In the genomic region with DNA sequence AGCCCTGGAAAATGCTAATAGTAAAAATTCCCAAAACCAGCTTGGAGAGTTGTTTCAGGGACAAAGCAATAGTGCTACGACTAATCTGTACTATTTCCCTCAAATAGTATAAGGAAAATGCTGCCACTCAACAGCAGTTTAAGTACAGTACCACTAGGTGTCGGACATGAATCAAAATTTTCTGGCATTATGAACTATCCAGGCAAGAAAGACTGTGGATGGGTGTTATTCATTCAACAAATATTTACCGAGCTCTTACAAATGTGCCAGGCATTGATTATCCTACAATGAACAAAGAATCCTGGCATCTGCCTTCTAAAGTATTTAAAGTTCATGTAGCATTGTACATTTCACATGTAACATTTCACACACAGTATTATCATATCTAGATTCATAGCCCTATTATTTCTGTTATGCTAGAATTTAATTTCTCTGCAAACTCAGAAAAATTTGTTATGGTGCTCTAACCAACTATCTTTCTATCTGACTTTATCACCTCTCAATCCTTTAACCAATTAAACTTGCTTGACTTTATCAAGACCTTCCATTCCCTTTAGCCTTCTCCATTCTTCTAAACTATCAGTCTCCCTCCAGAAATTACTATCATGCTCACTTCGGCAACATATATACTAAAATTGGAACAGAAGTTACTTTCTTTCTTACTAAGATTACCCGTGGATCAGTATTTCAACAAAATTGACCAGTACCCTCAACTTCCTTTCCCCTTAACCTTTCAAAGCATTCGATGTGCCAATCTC, we compare ENCODE assay signal across 9 cellular contexts.
DNase-seq lines count a peak whose midpoint lies in the region; ATAC-seq and TF ChIP-seq lines count a peak whose summit lies in the region.
"Had no signal": no experiment of that assay in that cellular context is flagged by ENCODE, and none has a peak within 500 bp of the region (broad histone marks: within the 10 kb centered on the region; RNA-seq: fewer than 3 reads in every experiment).

No MANE protein-coding gene starts in this region.

- H3K27ac ChIP-seq in fibroblast of lung (ENCODE audit: insufficient read depth, low read length), result no peak overlapping the region

- H3K36me3 ChIP-seq in BE2C (no peaks in the 10 kb centered on the region), fibroblast of lung (ENCODE audit: control insufficient read depth, insufficient read depth, low read length) (no peaks in the 10 kb centered on the region)

- POLR2A ChIA-PET in T-cell (lab: Charles Lee), result no interaction called here

- H3K36me3 Mint-ChIP-seq in T-cell, result no peaks in the 10 kb centered on the region
- no peaks in the 10 kb centered on the region for H3K36me3 Mint-ChIP-seq in neural crest cell (ENCODE audit: low read depth)

- H3K4me3 Mint-ChIP-seq in T-cell (no peak overlapping the region), neural crest cell (no peak overlapping the region)
- H3K4me3 Mint-ChIP-seq: T-helper 1 cell treated with Interleukin-12 subunit alpha and Interleukin-12 subunit beta and Interleukin-4 antibody, amounts not matched to agents 30 μg/mL and 1 μg/mL, for 36 hours had no signal

- no peak overlapping the region for H3K27ac Mint-ChIP-seq in T-cell
- H3K27ac Mint-ChIP-seq in neural crest cell (ENCODE audit: unreplicated experiment), result no peak overlapping the region
- H3K27ac Mint-ChIP-seq: T-helper 1 cell treated with Interleukin-12 subunit alpha and Interleukin-12 subunit beta and Interleukin-4 antibody, amounts not matched to agents 30 μg/mL and 1 μg/mL, for 36 hours had no signal

- no peak overlapping the region for H3K4me2 ChIP-seq in fibroblast of lung (ENCODE audit: extremely low read depth, insufficient read depth, low read length)

- H3K4me3 ChIP-seq in BE2C (ENCODE audit: low read depth, low read length) (no peak overlapping the region), fibroblast of lung (replicated peaks in 1 of 4; ENCODE audit: control extremely low read depth in 1 of 4, insufficient read depth in 1 of 4, low read depth in 3 of 4, low read length in 4 of 4) (no peak overlapping the region)

- H3K9me3 Mint-ChIP-seq in T-cell (no peaks in the 10 kb centered on the region), neural crest cell (no peaks in the 10 kb centered on the region)
- H3K9me3 Mint-ChIP-seq: T-helper 1 cell treated with Interleukin-12 subunit alpha and Interleukin-12 subunit beta and Interleukin-4 antibody, amounts not matched to agents 30 μg/mL and 1 μg/mL, for 36 hours had no signal

- H3K27me3 Mint-ChIP-seq in T-cell, result no peaks in the 10 kb centered on the region
- no peaks in the 10 kb centered on the region for H3K27me3 Mint-ChIP-seq in neural crest cell (ENCODE audit: low read depth)

- peak; percentile 72 for ATAC-seq in GM18508 (IDR thresholded peaks at IDR 0.05; ENCODE audit: insufficient read depth, unreplicated experiment)
- ATAC-seq in HG02870 (IDR thresholded peaks at IDR 0.05; ENCODE audit: unreplicated experiment), result peak; percentile 78
- peak; percentile 78 to 85 (median 82) for ATAC-seq in T-cell (replicated peaks in 1 of 4)

- H3K4me1 Mint-ChIP-seq in T-cell (peaks cover 0 to 2% (median 2%) of the 10 kb centered on the region in 3 donors), neural crest cell (no peaks in the 10 kb centered on the region)

- H4K20me1 ChIP-seq in fibroblast of lung (ENCODE audit: control insufficient read depth, extremely low read depth, insufficient read depth, low read length), result no peaks in the 10 kb centered on the region

- peaks cover 10% of the 10 kb centered on the region for H3K79me2 ChIP-seq in fibroblast of lung (ENCODE audit: control insufficient read depth, insufficient read depth, low read length)

- peak; percentile 78 for TF ChIP-seq CTCF in BE2C (IDR thresholded peaks at IDR 0.05; ENCODE audit: low read depth, low read length)
- peak; percentile 74 to 76 for TF ChIP-seq CTCF in fibroblast of lung (conservative IDR thresholded peaks at IDR 0.05 in 1 of 2, IDR thresholded peaks at IDR 0.05 in 1 of 2; ENCODE audit: low read depth in 1 of 2, low read length in 2 of 2)
- TF ChIP-seq CTCF in neural crest cell (conservative IDR thresholded peaks at IDR 0.05), result peak; percentile 81

- CTCF ChIA-PET in T-cell (lab: Charles Lee), result interaction anchor here (0.5 to 2.7 kb wide), 9 partner anchors 20 to 438 kb away, joined by 3 to 21 read pairs (median 4); no protein-coding TSS in a partner anchor

- H3K9ac ChIP-seq in fibroblast of lung (ENCODE audit: insufficient read depth, low read length), result no peak overlapping the region

- H3K27me3 ChIP-seq in BE2C, result no peaks in the 10 kb centered on the region
- no peaks in the 10 kb centered on the region for H3K27me3 ChIP-seq in fibroblast of lung (ENCODE audit: control insufficient read depth, insufficient read depth, low read length)

- H2AFZ ChIP-seq in fibroblast of lung (ENCODE audit: low read length), result no peak overlapping the region

- H3K4me1 ChIP-seq in BE2C (no peaks in the 10 kb centered on the region), fibroblast of lung (ENCODE audit: control insufficient read depth, extremely low read depth, insufficient read depth, low read length) (peaks cover 3% of the 10 kb centered on the region)

- DNase-seq in BE2C (peak; percentile 10), NCI-H128 (lab: John Stamatoyannopoulos, UW; ENCODE audit: unreplicated experiment) (peak; percentile 2), T-cell (peak in 1 of 34 experiments; percentile 28), fibroblast of lung (ENCODE audit: low read depth in 2 of 2) (peak; percentile 86 to 89), neural crest cell (ENCODE audit: low read depth, low spot score) (no peak), cortex of kidney (lab: John Stamatoyannopoulos, UW) (no peak)

- no peaks in the 10 kb centered on the region for H3K9me3 ChIP-seq in BE2C
- H3K9me3 ChIP-seq in fibroblast of lung (ENCODE audit: control insufficient read depth, insufficient read depth, low read depth, low read length), result no peaks in the 10 kb centered on the region

Comparison
In these comparisons a context has a peak if more than half of its experiments do, and no peak if none do; other contexts are left out.
1. DNase-seq: peak in BE2C (single experiment), NCI-H128 (single experiment) and fibroblast of lung (2 of 2); none in neural crest cell (single experiment) and cortex of kidney (single experiment).
2. Peak in every context shown above with its lines, with median percentiles within 50 percentile points of each other: CTCF ChIP-seq and ATAC-seq.